10 cellular contexts compared by ENCODE assay signal in genomic region chr6:89834884-89835792, GRCh38. TPM values are rescaled to one million over a fixed set of nuclear protein-coding genes. Genes with fewer than 3 reads are reported as not detected.
DNase-seq lines count a peak whose midpoint lies in the region; ATAC-seq and TF ChIP-seq lines count a peak whose summit lies in the region.
"Had no signal": no experiment of that assay in that cellular context is flagged by ENCODE, and none has a peak within 500 bp of the region (broad histone marks: within the 10 kb centered on the region; RNA-seq: fewer than 3 reads in every experiment).

No MANE protein-coding gene starts in this region.

- peaks cover 50% of the 10 kb centered on the region for H3K4me1 Mint-ChIP-seq in T-helper 1 cell treated with Interleukin-12 subunit alpha and Interleukin-12 subunit beta and Interleukin-4 antibody, amounts not matched to agents 30 μg/mL and 1 μg/mL, for 36 hours (ENCODE audit: low read depth)
- peaks cover 39 to 80% (median 49%) of the 10 kb centered on the region in 3 donors for H3K4me1 Mint-ChIP-seq in naive B cell

- H4K20me1 ChIP-seq in PC-9 (ENCODE audit: insufficient read depth) = no peaks in the 10 kb centered on the region

- no peak overlapping the region for H3K4me3 ChIP-seq in PC-9

- peaks cover 50% of the 10 kb centered on the region for H3K36me3 Mint-ChIP-seq in T-helper 1 cell treated with Interleukin-12 subunit alpha and Interleukin-12 subunit beta and Interleukin-4 antibody, amounts not matched to agents 30 μg/mL and 1 μg/mL, for 36 hours (ENCODE audit: low read depth)
- peaks cover 4 to 6% of the 10 kb centered on the region in 2 donors for H3K36me3 Mint-ChIP-seq in naive B cell

- TF ChIP-seq CTCF in PC-9 (conservative IDR thresholded peaks at IDR 0.05) = no peak

- peak overlapping the region; percentile 81 for H3K27ac Mint-ChIP-seq in T-helper 1 cell treated with Interleukin-12 subunit alpha and Interleukin-12 subunit beta and Interleukin-4 antibody, amounts not matched to agents 30 μg/mL and 1 μg/mL, for 36 hours
- peak overlapping the region; percentile 80 to 95 (median 89) for H3K27ac Mint-ChIP-seq in naive B cell

- no peak overlapping the region for H2AFZ ChIP-seq in PC-9

- no peaks in the 10 kb centered on the region for H3K9me3 Mint-ChIP-seq in T-helper 1 cell treated with Interleukin-12 subunit alpha and Interleukin-12 subunit beta and Interleukin-4 antibody, amounts not matched to agents 30 μg/mL and 1 μg/mL, for 36 hours
- H3K9me3 Mint-ChIP-seq in naive B cell = no peaks in the 10 kb centered on the region

- POLR2A ChIA-PET in PC-9 (lab: Charles Lee; ENCODE audit: unreplicated experiment) = no interaction called here

- H3K4me3 Mint-ChIP-seq in T-helper 1 cell treated with Interleukin-12 subunit alpha and Interleukin-12 subunit beta and Interleukin-4 antibody, amounts not matched to agents 30 μg/mL and 1 μg/mL, for 36 hours = peak overlapping the region; percentile 62
- peak overlapping the region; percentile 62 to 86 (median 76) for H3K4me3 Mint-ChIP-seq in naive B cell

- no TSS peak for BruUV-seq in PC-9 (replicated peaks; lab: Mats Ljungman, UMichigan)

- no peak overlapping the region for H3K27ac ChIP-seq in PC-9
- H3K27ac ChIP-seq: epithelial cell of prostate had no signal

- no peaks in the 10 kb centered on the region for H3K27me3 ChIP-seq in PC-9 (ENCODE audit: insufficient read depth, low read depth)

- H3K36me3 ChIP-seq in PC-9 (ENCODE audit: low read depth) = no peaks in the 10 kb centered on the region

- CTCF ChIA-PET in PC-9 (lab: Charles Lee) = interaction anchor here (0.7 kb wide), 1 partner anchor 274 kb away, joined by 3 read pairs; no protein-coding TSS in a partner anchor

- 0 out of 2 replicates have a peak, but pooled peaks cover 3% of the 10 kb centered on the region for H3K4me1 ChIP-seq in PC-9 (replicated peaks; ENCODE audit: insufficient read depth)

- DNase-seq in naive B cell = peak; percentile 37
- no peak for DNase-seq in anterior cingulate cortex (lab: John Stamatoyannopoulos, UW)
- DNase-seq in PC-9 = no peak
- no peak for DNase-seq in DMS53 (lab: John Stamatoyannopoulos, UW)
- no peak for DNase-seq in A172 (ENCODE audit: low spot score)
- DNase-seq: Kasumi-1 had no signal

- H3K9me3 ChIP-seq in PC-9 (ENCODE audit: insufficient read depth, low read depth) = no peaks in the 10 kb centered on the region

- no peak overlapping the region for H3K4me2 ChIP-seq in PC-9

- no peaks in the 10 kb centered on the region for H3K27me3 Mint-ChIP-seq in T-helper 1 cell treated with Interleukin-12 subunit alpha and Interleukin-12 subunit beta and Interleukin-4 antibody, amounts not matched to agents 30 μg/mL and 1 μg/mL, for 36 hours (ENCODE audit: low read depth)
- no peaks in the 10 kb centered on the region for H3K27me3 Mint-ChIP-seq in naive B cell

- intact Hi-C loops in PC-9 (cut with micrococcal nuclease; ENCODE audit: unreplicated experiment) = no loop called here

- H3F3A ChIP-seq in PC-9 (ENCODE audit: insufficient read depth, low read depth) = no peaks in the 10 kb centered on the region

- peaks cover 17% of the 10 kb centered on the region for H3K79me2 ChIP-seq in PC-9 (ENCODE audit: low read depth)

- H3K9me2 ChIP-seq in PC-9 (ENCODE audit: insufficient read depth) = no peaks in the 10 kb centered on the region

- ATAC-seq in GM18870 (IDR thresholded peaks at IDR 0.05; ENCODE audit: unreplicated experiment) = peak; percentile 99
- ATAC-seq in HG02623 (IDR thresholded peaks at IDR 0.05; ENCODE audit: unreplicated experiment) = peak; percentile 97
- ATAC-seq in naive B cell (ENCODE audit: low read depth in 2 of 2) = peak; percentile 77

RNA-seq across cellular contexts. Expression of gene CASP8AP2, which starts 5.5 kb away (rescaled TPM):
- polyA plus RNA-seq in naive B cell (ENCODE audit: low read depth in 6 of 6) = 10 to 100 TPM; 19.9 to 45.5 (median 33.2) TPM
- total RNA-seq in PC-9 (2021) = 14.7 and 17.4 TPM in 2 replicates
- total RNA-seq in A172 (2014; rRNA removed; shearing (Covaris generic)) = 13.5 and 16.9 TPM in 2 replicates

RNA-seq across cellular contexts. Expression of gene MDN1, which starts 15.5 kb away (rescaled TPM):
- 1 to 10 TPM; 4.0 to 9.6 (median 5.9) TPM for polyA plus RNA-seq in naive B cell (ENCODE audit: low read depth in 6 of 6)
- total RNA-seq in PC-9 (2021) = 38.1 and 38.6 TPM in 2 replicates
- 7.1 and 15.3 TPM in 2 replicates for total RNA-seq in A172 (2014; rRNA removed; shearing (Covaris generic))

RNA-seq across cellular contexts. Expression of gene GJA10, which starts 59.1 kb away (rescaled TPM):
- polyA plus RNA-seq in naive B cell (ENCODE audit: low read depth in 6 of 6) = not detected
- not detected in 2 replicates for total RNA-seq in PC-9 (2021)
- total RNA-seq in A172 (2014; rRNA removed; shearing (Covaris generic)) = not detected in 2 replicates
